Comparison of ENCODE assay signal across 2 cellular contexts in genomic region chr19:16229322-16229641, GRCh38.
TF ChIP-seq lines count a peak whose summit lies in the region.

No MANE protein-coding gene starts in this region.

TF ChIP-seq in SK-N-SH, 30 proteins besides CTCF, POLR2A, EP300 and RAD21 (continued from another document):
- TF ChIP-seq REST (IDR thresholded peaks at IDR 0.05; ENCODE audit: low read depth, low read length) (no peak), SMC3 (IDR thresholded peaks at IDR 0.05; ENCODE audit: low read depth, low read length) (no peak), USF2 (IDR thresholded peaks at IDR 0.05; ENCODE audit: borderline replicate concordance, low read depth, low read length) (no peak), MAX (IDR thresholded peaks at IDR 0.05; ENCODE audit: low read depth) (no peak), NFIC (IDR thresholded peaks at IDR 0.05; ENCODE audit: borderline replicate concordance) (no peak), TEAD4 (IDR thresholded peaks at IDR 0.05; ENCODE audit: borderline replicate concordance, insufficient read depth) (no peak), ZBTB33 (IDR thresholded peaks at IDR 0.05; ENCODE audit: borderline replicate concordance, low read depth) (no peak), RXRA (IDR thresholded peaks at IDR 0.05; ENCODE audit: borderline replicate concordance, low read depth) (no peak), USF1 (IDR thresholded peaks at IDR 0.05; ENCODE audit: borderline replicate concordance, low read depth) (no peak)

TF ChIP-seq in SK-N-SH treated with all-trans-retinoic acid at 6 μM for 48 hours, 23 proteins besides CTCF, POLR2A, EP300 and RAD21 (continued from another document):
- TF ChIP-seq CSRNP3 (CRISPR knock-in tag; IDR thresholded peaks at IDR 0.05) (no peak), TOX (CRISPR knock-in tag; IDR thresholded peaks at IDR 0.05; ENCODE audit: borderline replicate concordance) (no peak), RARB (CRISPR knock-in tag; IDR thresholded peaks at IDR 0.05) (no peak), OSR1 (CRISPR knock-in tag; IDR thresholded peaks at IDR 0.05) (no peak), TSHZ2 (CRISPR knock-in tag; IDR thresholded peaks at IDR 0.05) (no peak)
